In the genomic region with DNA sequence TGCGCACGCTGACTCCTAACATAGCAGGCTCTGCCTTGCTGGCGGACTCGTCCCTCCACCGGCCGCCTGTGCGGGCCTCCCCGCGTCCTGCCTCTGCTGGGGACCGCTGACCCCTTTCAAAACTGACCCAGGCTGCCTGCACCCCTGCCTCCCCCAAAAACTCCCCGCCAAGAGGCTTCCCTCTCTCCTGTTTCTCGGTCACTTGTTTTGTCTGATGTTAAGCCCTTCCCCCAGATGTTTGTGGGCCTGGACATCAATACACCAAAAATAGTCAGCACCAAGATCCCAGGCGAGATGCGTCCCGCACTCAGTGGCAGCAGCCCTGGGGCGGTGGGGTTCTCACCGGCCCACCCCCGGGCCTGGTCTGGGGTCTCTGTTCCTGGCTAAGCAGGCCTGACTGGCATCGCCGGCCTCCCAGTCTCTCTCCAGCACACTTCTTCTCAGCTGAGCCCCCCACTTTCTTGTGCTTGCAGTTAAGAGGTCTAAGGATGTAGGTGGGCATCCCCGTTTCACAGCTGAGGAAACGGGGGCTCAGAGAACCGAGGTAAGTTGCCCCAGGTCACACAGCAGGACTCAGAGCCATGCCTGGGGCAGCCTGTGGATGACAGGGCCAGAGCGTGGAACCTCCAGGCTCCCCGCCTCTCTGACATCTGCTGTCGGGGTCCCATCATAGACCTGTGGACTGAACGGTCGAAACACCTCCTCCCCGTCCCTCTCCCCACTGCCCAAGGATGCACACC, we compare ENCODE assay signal across 2 cellular contexts.
A peak's percentile ranks its signal among the peaks of the same experiment; 100 is the strongest.
TF ChIP-seq lines count a peak whose summit lies in the region.

No MANE protein-coding gene starts in this region.

TF ChIP-seq in HepG2, 621 proteins besides CTCF, POLR2A, EP300 and RAD21:
- TF ChIP-seq ZNF670 (CRISPR knock-in tag; IDR thresholded peaks at IDR 0.05; ENCODE audit: borderline replicate concordance), result no peak
- TF ChIP-seq ZNF768 (CRISPR knock-in tag; IDR thresholded peaks at IDR 0.05), result peak; percentile 74; the same call in 1 of the 2 replicates
- TF ChIP-seq, protein P1, sequence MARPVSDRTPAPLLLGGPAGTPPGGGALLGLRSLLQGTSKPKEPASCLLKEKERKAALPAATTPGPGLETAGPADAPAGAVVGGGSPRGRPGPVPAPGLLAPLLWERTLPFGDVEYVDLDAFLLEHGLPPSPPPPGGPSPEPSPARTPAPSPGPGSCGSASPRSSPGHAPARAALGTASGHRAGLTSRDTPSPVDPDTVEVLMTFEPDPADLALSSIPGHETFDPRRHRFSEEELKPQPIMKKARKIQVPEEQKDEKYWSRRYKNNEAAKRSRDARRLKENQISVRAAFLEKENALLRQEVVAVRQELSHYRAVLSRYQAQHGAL (CRISPR knock-in tag; IDR thresholded peaks at IDR 0.05; ENCODE audit: not compliant biosample characterization), result no peak
- TF ChIP-seq, protein P2, sequence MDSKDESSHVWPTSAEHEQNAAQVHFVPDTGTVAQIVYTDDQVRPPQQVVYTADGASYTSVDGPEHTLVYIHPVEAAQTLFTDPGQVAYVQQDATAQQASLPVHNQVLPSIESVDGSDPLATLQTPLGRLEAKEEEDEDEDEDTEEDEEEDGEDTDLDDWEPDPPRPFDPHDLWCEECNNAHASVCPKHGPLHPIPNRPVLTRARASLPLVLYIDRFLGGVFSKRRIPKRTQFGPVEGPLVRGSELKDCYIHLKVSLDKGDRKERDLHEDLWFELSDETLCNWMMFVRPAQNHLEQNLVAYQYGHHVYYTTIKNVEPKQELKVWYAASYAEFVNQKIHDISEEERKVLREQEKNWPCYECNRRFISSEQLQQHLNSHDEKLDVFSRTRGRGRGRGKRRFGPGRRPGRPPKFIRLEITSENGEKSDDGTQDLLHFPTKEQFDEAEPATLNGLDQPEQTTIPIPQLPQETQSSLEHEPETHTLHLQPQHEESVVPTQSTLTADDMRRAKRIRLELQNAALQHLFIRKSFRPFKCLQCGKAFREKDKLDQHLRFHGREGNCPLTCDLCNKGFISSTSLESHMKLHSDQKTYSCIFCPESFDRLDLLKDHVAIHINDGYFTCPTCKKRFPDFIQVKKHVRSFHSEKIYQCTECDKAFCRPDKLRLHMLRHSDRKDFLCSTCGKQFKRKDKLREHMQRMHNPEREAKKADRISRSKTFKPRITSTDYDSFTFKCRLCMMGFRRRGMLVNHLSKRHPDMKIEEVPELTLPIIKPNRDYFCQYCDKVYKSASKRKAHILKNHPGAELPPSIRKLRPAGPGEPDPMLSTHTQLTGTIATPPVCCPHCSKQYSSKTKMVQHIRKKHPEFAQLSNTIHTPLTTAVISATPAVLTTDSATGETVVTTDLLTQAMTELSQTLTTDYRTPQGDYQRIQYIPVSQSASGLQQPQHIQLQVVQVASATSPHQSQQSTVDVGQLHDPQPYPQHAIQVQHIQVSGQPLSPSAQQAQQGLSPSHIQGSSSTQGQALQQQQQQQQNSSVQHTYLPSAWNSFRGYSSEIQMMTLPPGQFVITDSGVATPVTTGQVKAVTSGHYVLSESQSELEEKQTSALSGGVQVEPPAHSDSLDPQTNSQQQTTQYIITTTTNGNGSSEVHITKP (CRISPR knock-in tag; IDR thresholded peaks at IDR 0.05; ENCODE audit: low read depth), result no peak
TF ChIP-seq in HepG2: peak in this region for 1.

TF ChIP-seq in H1, 55 proteins besides CTCF, POLR2A, EP300 and RAD21:
- TF ChIP-seq YY1 (IDR thresholded peaks at IDR 0.05; ENCODE audit: low read depth, low read length), result no peak
- TF ChIP-seq HDAC2 (IDR thresholded peaks at IDR 0.05; ENCODE audit: borderline replicate concordance in 1 of 2, low read depth in 2 of 2, low read length in 2 of 2), result no peak
- TF ChIP-seq GTF2F1 (IDR thresholded peaks at IDR 0.05; ENCODE audit: borderline replicate concordance, low read depth, low read length), result no peak
- no peak for TF ChIP-seq TEAD4 (IDR thresholded peaks at IDR 0.05; ENCODE audit: low read depth, low read length)
- TF ChIP-seq, protein P3, sequence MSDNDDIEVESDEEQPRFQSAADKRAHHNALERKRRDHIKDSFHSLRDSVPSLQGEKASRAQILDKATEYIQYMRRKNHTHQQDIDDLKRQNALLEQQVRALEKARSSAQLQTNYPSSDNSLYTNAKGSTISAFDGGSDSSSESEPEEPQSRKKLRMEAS (IDR thresholded peaks at IDR 0.05), result no peak
- no peak for TF ChIP-seq CREB1 (IDR thresholded peaks at IDR 0.05)
- TF ChIP-seq EZH2 (IDR thresholded peaks at IDR 0.05; ENCODE audit: low read depth, low read length, severe bottlenecking), result no peak
- no peak for TF ChIP-seq CBX5 (IDR thresholded peaks at IDR 0.05; ENCODE audit: low read depth, low read length)
- TF ChIP-seq, protein P4, sequence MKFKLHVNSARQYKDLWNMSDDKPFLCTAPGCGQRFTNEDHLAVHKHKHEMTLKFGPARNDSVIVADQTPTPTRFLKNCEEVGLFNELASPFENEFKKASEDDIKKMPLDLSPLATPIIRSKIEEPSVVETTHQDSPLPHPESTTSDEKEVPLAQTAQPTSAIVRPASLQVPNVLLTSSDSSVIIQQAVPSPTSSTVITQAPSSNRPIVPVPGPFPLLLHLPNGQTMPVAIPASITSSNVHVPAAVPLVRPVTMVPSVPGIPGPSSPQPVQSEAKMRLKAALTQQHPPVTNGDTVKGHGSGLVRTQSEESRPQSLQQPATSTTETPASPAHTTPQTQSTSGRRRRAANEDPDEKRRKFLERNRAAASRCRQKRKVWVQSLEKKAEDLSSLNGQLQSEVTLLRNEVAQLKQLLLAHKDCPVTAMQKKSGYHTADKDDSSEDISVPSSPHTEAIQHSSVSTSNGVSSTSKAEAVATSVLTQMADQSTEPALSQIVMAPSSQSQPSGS (IDR thresholded peaks at IDR 0.05; ENCODE audit: low read length), result no peak
- TF ChIP-seq CBX8 (IDR thresholded peaks at IDR 0.05; ENCODE audit: borderline replicate concordance, low read depth, low read length), result no peak
- no peak for TF ChIP-seq TCF12 (IDR thresholded peaks at IDR 0.05; ENCODE audit: low read depth, low read length)
